In genomic region chr15:73982251-73982962, GRCh38 we compare ENCODE assay signal across 8 cellular contexts. TPM values are rescaled to one million over a fixed set of nuclear protein-coding genes. Genes with fewer than 3 reads are reported as not detected.
DNase-seq lines count a peak whose midpoint lies in the region; ATAC-seq lines count a peak whose summit lies in the region.

No MANE protein-coding gene starts in this region.

- H3K27ac ChIP-seq in epithelial cell of prostate: peak overlapping the region; percentile 80
- peak overlapping the region; percentile 30 for H3K27ac ChIP-seq in naive thymus-derived CD4-positive, alpha-beta T cell (ENCODE audit: low read depth, low read length)

- no peaks in the 10 kb centered on the region for H3K27me3 Mint-ChIP-seq in activated T-cell treated with anti-CD3 and anti-CD28 coated beads, Interleukin-2, amount 50 U/mL, for 24 hours
- no peaks in the 10 kb centered on the region for H3K27me3 Mint-ChIP-seq in T-helper 1 cell treated with Interleukin-12 subunit alpha and Interleukin-12 subunit beta and Interleukin-4 antibody, amounts not matched to agents 30 μg/mL and 1 μg/mL, for 36 hours (ENCODE audit: low read depth)
- H3K27me3 Mint-ChIP-seq in naive thymus-derived CD4-positive, alpha-beta T cell: peaks cover 0 to 4% (median 0%) of the 10 kb centered on the region in 5 donors

- no peak for DNase-seq in activated T-cell treated with anti-CD3 and anti-CD28 coated beads, Interleukin-2, amount 50 U/mL, for 24 hours
- no peak for DNase-seq in activated T-cell treated with anti-CD3 and anti-CD28 coated beads for 4 hours
- no peak for DNase-seq in epithelial cell of prostate (ENCODE audit: low read depth, low spot score)
- DNase-seq in naive thymus-derived CD4-positive, alpha-beta T cell: peak in 1 of 9 donors; percentile 28
- no peak for DNase-seq in islet precursor cell

- H3K4me1 ChIP-seq in naive thymus-derived CD4-positive, alpha-beta T cell (ENCODE audit: control insufficient read depth in 2 of 2, insufficient read depth in 2 of 2, low read length in 2 of 2): peaks cover 0 to 20% of the 10 kb centered on the region in 2 donors

- peak; percentile 79 for ATAC-seq in naive thymus-derived CD4-positive, alpha-beta T cell
- no peak for ATAC-seq in GM19397 (IDR thresholded peaks at IDR 0.05; ENCODE audit: unreplicated experiment)
- ATAC-seq in GM19023 (IDR thresholded peaks at IDR 0.05; ENCODE audit: unreplicated experiment): no peak

- H3K27ac Mint-ChIP-seq in activated T-cell treated with anti-CD3 and anti-CD28 coated beads, Interleukin-2, amount 50 U/mL, for 24 hours: peak overlapping the region; percentile 92
- peak overlapping the region; percentile 89 for H3K27ac Mint-ChIP-seq in T-helper 1 cell treated with Interleukin-12 subunit alpha and Interleukin-12 subunit beta and Interleukin-4 antibody, amounts not matched to agents 30 μg/mL and 1 μg/mL, for 36 hours
- peak overlapping the region in 8 of 9 donors; percentile 82 to 94 (median 86) for H3K27ac Mint-ChIP-seq in naive thymus-derived CD4-positive, alpha-beta T cell

- intact Hi-C loops in naive thymus-derived CD4-positive, alpha-beta T cell (cut with micrococcal nuclease): no loop called here

- POLR2A ChIA-PET in naive thymus-derived CD4-positive, alpha-beta T cell (lab: Charles Lee): interaction anchor here (0.9 to 1.2 kb wide), 4 partner anchors 9 to 55 kb away, joined by 3 to 5 read pairs (median 3); partner anchors contain the start of gene PML

- no peaks in the 10 kb centered on the region for H3K27me3 ChIP-seq in naive thymus-derived CD4-positive, alpha-beta T cell (ENCODE audit: control insufficient read depth in 2 of 2, insufficient read depth in 2 of 2, low read length in 2 of 2)

- no peaks in the 10 kb centered on the region for H3K9me3 Mint-ChIP-seq in activated T-cell treated with anti-CD3 and anti-CD28 coated beads, Interleukin-2, amount 50 U/mL, for 24 hours
- H3K9me3 Mint-ChIP-seq in T-helper 1 cell treated with Interleukin-12 subunit alpha and Interleukin-12 subunit beta and Interleukin-4 antibody, amounts not matched to agents 30 μg/mL and 1 μg/mL, for 36 hours: no peaks in the 10 kb centered on the region
- H3K9me3 Mint-ChIP-seq in naive thymus-derived CD4-positive, alpha-beta T cell: no peaks in the 10 kb centered on the region

- peaks cover 41% of the 10 kb centered on the region for H3K4me1 Mint-ChIP-seq in activated T-cell treated with anti-CD3 and anti-CD28 coated beads, Interleukin-2, amount 50 U/mL, for 24 hours (ENCODE audit: low read depth)
- H3K4me1 Mint-ChIP-seq in T-helper 1 cell treated with Interleukin-12 subunit alpha and Interleukin-12 subunit beta and Interleukin-4 antibody, amounts not matched to agents 30 μg/mL and 1 μg/mL, for 36 hours (ENCODE audit: low read depth): peaks cover 47% of the 10 kb centered on the region
- H3K4me1 Mint-ChIP-seq in naive thymus-derived CD4-positive, alpha-beta T cell: peaks cover 0 to 70% (median 36%) of the 10 kb centered on the region in 7 donors

- peaks cover 38% of the 10 kb centered on the region for H3K36me3 Mint-ChIP-seq in activated T-cell treated with anti-CD3 and anti-CD28 coated beads, Interleukin-2, amount 50 U/mL, for 24 hours (ENCODE audit: low read depth)
- H3K36me3 Mint-ChIP-seq in T-helper 1 cell treated with Interleukin-12 subunit alpha and Interleukin-12 subunit beta and Interleukin-4 antibody, amounts not matched to agents 30 μg/mL and 1 μg/mL, for 36 hours (ENCODE audit: low read depth): peaks cover 12% of the 10 kb centered on the region
- H3K36me3 Mint-ChIP-seq in naive thymus-derived CD4-positive, alpha-beta T cell: peaks cover 4 to 21% (median 11%) of the 10 kb centered on the region in 5 donors

- no peak overlapping the region for H3K4me3 ChIP-seq in naive thymus-derived CD4-positive, alpha-beta T cell (ENCODE audit: low read length)

- H3K4me3 Mint-ChIP-seq in activated T-cell treated with anti-CD3 and anti-CD28 coated beads, Interleukin-2, amount 50 U/mL, for 24 hours: peak overlapping the region; percentile 28
- H3K4me3 Mint-ChIP-seq in T-helper 1 cell treated with Interleukin-12 subunit alpha and Interleukin-12 subunit beta and Interleukin-4 antibody, amounts not matched to agents 30 μg/mL and 1 μg/mL, for 36 hours: peak overlapping the region; percentile 66
- peak overlapping the region in 8 of 10 donors; percentile 25 to 80 (median 52) for H3K4me3 Mint-ChIP-seq in naive thymus-derived CD4-positive, alpha-beta T cell

- no peaks in the 10 kb centered on the region for H3K9me3 ChIP-seq in naive thymus-derived CD4-positive, alpha-beta T cell (ENCODE audit: control insufficient read depth in 2 of 3, low read length in 3 of 3)

- CTCF ChIA-PET in naive thymus-derived CD4-positive, alpha-beta T cell (lab: Charles Lee): interaction anchor here (0.6 to 1.7 kb wide), 2 partner anchors 9 to 12 kb away, joined by 3 to 7 read pairs; partner anchors contain the start of gene PML

- peaks cover 0 to 28% (median 3%) of the 10 kb centered on the region in 3 experiments for H3K36me3 ChIP-seq in naive thymus-derived CD4-positive, alpha-beta T cell (ENCODE audit: control insufficient read depth in 2 of 3, insufficient read depth in 3 of 3, low read length in 3 of 3)

RNA-seq across cellular contexts. Expression of gene STOML1, which starts 9.7 kb away (rescaled TPM):
- 10 to 100 TPM in 3 of 5 experiments, 1 to 10 TPM in 2; 7.5 to 14.5 (median 12.3) TPM for total RNA-seq in naive thymus-derived CD4-positive, alpha-beta T cell
- polyA plus RNA-seq in naive thymus-derived CD4-positive, alpha-beta T cell: 10 to 100 TPM; 18.7 to 21.3 TPM

RNA-seq across cellular contexts. Expression of gene PML, which starts 12.1 kb away (rescaled TPM):
- 100 to 1,000 TPM in 1 of 5 experiments, 10 to 100 TPM in 4; 42.1 to 113 (median 64.8) TPM for total RNA-seq in naive thymus-derived CD4-positive, alpha-beta T cell
- 10 to 100 TPM; 18.1 to 34.3 TPM for polyA plus RNA-seq in naive thymus-derived CD4-positive, alpha-beta T cell

RNA-seq across cellular contexts. Expression of gene LOXL1, which starts 56.1 kb away (rescaled TPM):
- total RNA-seq in naive thymus-derived CD4-positive, alpha-beta T cell: 1 to 10 TPM in 3 of 5 experiments, under 1 TPM in 2; 0.49 to 2.2 (median 1.0) TPM
- 1 to 10 TPM; 1.3 to 2.3 TPM for polyA plus RNA-seq in naive thymus-derived CD4-positive, alpha-beta T cell
